Comparison of ENCODE assay signal across 8 cellular contexts in the genomic region with DNA sequence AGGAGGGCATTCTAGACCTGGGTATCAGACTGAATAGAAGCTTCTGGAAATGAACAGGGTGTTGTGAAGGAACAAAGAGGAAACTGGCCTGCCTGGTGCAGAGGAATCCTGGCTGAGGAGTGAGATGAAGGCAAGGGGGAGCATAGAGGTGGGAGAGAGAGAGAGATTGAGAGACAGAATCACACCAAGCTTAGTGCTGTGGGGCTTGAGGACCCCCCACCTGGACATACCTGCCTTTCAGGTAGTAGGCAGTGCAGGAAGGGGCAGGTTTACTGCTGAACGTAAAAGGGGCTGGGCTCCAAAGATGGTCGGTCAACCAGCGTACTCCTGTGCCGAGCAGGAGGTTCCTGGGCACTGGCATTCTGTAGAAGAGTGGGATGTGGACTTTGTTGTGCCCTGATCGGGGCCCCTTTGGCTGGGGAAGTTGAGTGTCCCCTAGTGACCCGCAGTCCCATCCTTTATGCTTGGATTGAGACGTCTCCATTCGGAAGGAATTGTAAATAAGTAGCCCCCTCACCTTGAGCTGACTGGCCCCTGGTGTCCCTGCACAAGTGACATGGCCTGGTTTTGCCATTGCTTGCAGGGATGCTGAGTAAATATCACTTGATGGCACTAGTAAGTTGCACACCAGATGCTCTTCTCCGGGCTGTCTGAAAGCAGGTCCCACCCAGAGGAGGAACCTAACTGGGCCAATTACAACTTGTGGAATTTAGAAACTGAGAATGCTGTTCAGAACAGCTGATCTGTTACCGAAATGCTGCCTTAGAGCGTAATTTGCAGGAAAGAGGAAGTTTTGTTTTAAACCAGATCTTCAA. TPM values are rescaled to one million over a fixed set of nuclear protein-coding genes. Genes with fewer than 3 reads are reported as not detected.
A peak's percentile ranks its signal among the peaks of the same experiment; 100 is the strongest.
DNase-seq lines count a peak whose midpoint lies in the region; ATAC-seq, FAIRE-seq and TF ChIP-seq lines count a peak whose summit lies in the region.

No MANE protein-coding gene starts in this region.

- no peak overlapping the region; the same call in 1 of the 2 replicates for H3K9ac ChIP-seq in KMS-11

- peaks cover 0 to 11% (median under 1%) of the 10 kb centered on the region in 3 donors for H3K36me3 Mint-ChIP-seq in CD8-positive, alpha-beta memory T cell

- peak overlapping the region; percentile 74 for H3K4me3 ChIP-seq in CD8-positive, alpha-beta memory T cell (ENCODE audit: low read length)
- H3K4me3 ChIP-seq in KMS-11 (IDR thresholded peaks at IDR 0.05; ENCODE audit: insufficient read depth, low read depth, low read length): no peak overlapping the region

- no peaks in the 10 kb centered on the region for H3K9me3 ChIP-seq in CD8-positive, alpha-beta memory T cell (ENCODE audit: low read length)

- intact Hi-C loops in posterior vena cava (cut with DNase I): loop anchor here in 1 of 2 donors (2.0 kb wide), 1 partner anchor 37 kb away; no protein-coding TSS in a partner anchor

- CTCF ChIA-PET in CD8-positive, alpha-beta memory T cell (lab: Charles Lee): interaction anchor here (0.8 kb wide), 1 partner anchor 15 kb away, joined by 3 read pairs; no protein-coding TSS in a partner anchor

- H3K27ac ChIP-seq in CD8-positive, alpha-beta memory T cell (ENCODE audit: low read depth, low read length): peak overlapping the region; percentile 33
- no peak overlapping the region for H3K27ac ChIP-seq in KMS-11

- H3K27ac Mint-ChIP-seq in CD8-positive, alpha-beta memory T cell: peak overlapping the region; percentile 59 to 98 (median 87)
- peak overlapping the region; percentile 2 to 83 for H3K27ac Mint-ChIP-seq in stimulated activated naive CD8-positive, alpha-beta T cell treated with anti-CD3 and anti-CD28 coated beads, Interleukin-15, amount 100 ng/mL, for 72 hours

- H3K9me3 Mint-ChIP-seq in CD8-positive, alpha-beta memory T cell: peaks cover 0 to 3% (median 2%) of the 10 kb centered on the region in 5 donors
- H3K9me3 Mint-ChIP-seq in stimulated activated naive CD8-positive, alpha-beta T cell treated with anti-CD3 and anti-CD28 coated beads, Interleukin-15, amount 100 ng/mL, for 72 hours: peaks cover 6 to 9% of the 10 kb centered on the region in 2 donors

- H3K4me2 ChIP-seq in KMS-11: peak overlapping the region; percentile 94

- H2AFZ ChIP-seq in KMS-11 (ENCODE audit: low read depth): no peak overlapping the region

- peaks cover 52% of the 10 kb centered on the region for H3K4me1 ChIP-seq in CD8-positive, alpha-beta memory T cell (ENCODE audit: insufficient read depth, low read length)
- H3K4me1 ChIP-seq in KMS-11 (ENCODE audit: low read depth, poor library complexity, severe bottlenecking): peaks cover 4% of the 10 kb centered on the region

- TF ChIP-seq CTCF in KMS-11 (conservative IDR thresholded peaks at IDR 0.05; ENCODE audit: low read depth, low read length): no peak

- peaks cover 40 to 46% (median 44%) of the 10 kb centered on the region in 3 donors for H3K4me1 Mint-ChIP-seq in CD8-positive, alpha-beta memory T cell
- peaks cover 53% of the 10 kb centered on the region for H3K4me1 Mint-ChIP-seq in stimulated activated naive CD8-positive, alpha-beta T cell treated with anti-CD3 and anti-CD28 coated beads, Interleukin-15, amount 100 ng/mL, for 72 hours

- POLR2A ChIA-PET in CD8-positive, alpha-beta memory T cell (lab: Charles Lee): no interaction called here

- H3K27me3 Mint-ChIP-seq in CD8-positive, alpha-beta memory T cell: peaks cover 0 to 2% of the 10 kb centered on the region in 2 donors
- no peaks in the 10 kb centered on the region for H3K27me3 Mint-ChIP-seq in stimulated activated naive CD8-positive, alpha-beta T cell treated with anti-CD3 and anti-CD28 coated beads, Interleukin-15, amount 100 ng/mL, for 72 hours

- DNase-seq in CD8-positive, alpha-beta memory T cell: peak in 1 of 5 donors; percentile 56
- peak; percentile 45 for DNase-seq in activated CD4-positive, alpha-beta T cell treated with anti-CD3 and anti-CD28 coated beads, Interleukin-2, amount 50 U/mL, for 1 hour
- DNase-seq in midbrain (lab: John Stamatoyannopoulos, UW) (peak; percentile 70), posterior vena cava (ENCODE audit: low spot score) (no peak)
- peak; percentile 35 to 54 for DNase-seq in stimulated activated naive CD8-positive, alpha-beta T cell treated with anti-CD3 and anti-CD28 coated beads, Interleukin-15, amount 100 ng/mL, for 72 hours

- H3K36me3 ChIP-seq in CD8-positive, alpha-beta memory T cell (ENCODE audit: insufficient read depth, low read length): no peaks in the 10 kb centered on the region
- no peaks in the 10 kb centered on the region for H3K36me3 ChIP-seq in KMS-11 (ENCODE audit: insufficient read depth)

- H3K4me3 Mint-ChIP-seq in CD8-positive, alpha-beta memory T cell: peak overlapping the region; percentile 83 to 95 (median 89)
- peak overlapping the region; percentile 83 to 84 for H3K4me3 Mint-ChIP-seq in stimulated activated naive CD8-positive, alpha-beta T cell treated with anti-CD3 and anti-CD28 coated beads, Interleukin-15, amount 100 ng/mL, for 72 hours

- peaks cover 26% of the 10 kb centered on the region; the same call in 1 of the 2 replicates for H3K79me2 ChIP-seq in KMS-11 (ENCODE audit: insufficient read depth, low read depth)

- peak; percentile 30 for ATAC-seq in GM21381 (IDR thresholded peaks at IDR 0.05; ENCODE audit: unreplicated experiment)
- ATAC-seq in stimulated activated naive CD8-positive, alpha-beta T cell treated with anti-CD3 and anti-CD28 coated beads, Interleukin-15, amount 100 ng/mL, for 72 hours: peak; percentile 65

- FAIRE-seq in endometrium (lab: Jason Lieb, UNC): peak; percentile 72

- no peaks in the 10 kb centered on the region for H3K27me3 ChIP-seq in CD8-positive, alpha-beta memory T cell (ENCODE audit: insufficient read depth, low read length, poor library complexity, severe bottlenecking)
- no peaks in the 10 kb centered on the region for H3K27me3 ChIP-seq in KMS-11 (ENCODE audit: insufficient read depth, low read depth)

- no peaks in the 10 kb centered on the region for H4K20me1 ChIP-seq in KMS-11 (ENCODE audit: insufficient read depth)

RNA-seq across cellular contexts. Expression of a gene that starts 1.4 kb away (rescaled TPM):
- total RNA-seq in CD8-positive, alpha-beta memory T cell: 10 to 100 TPM; 65.8 to 68.8 TPM
- polyA plus RNA-seq in CD8-positive, alpha-beta memory T cell: 70.7 TPM
- 10 to 100 TPM; 49.5 to 49.9 TPM for total RNA-seq in posterior vena cava
